3 cellular contexts compared by ENCODE assay signal in genomic region chr1:173900427-173900826, GRCh38.
TF ChIP-seq lines count a peak whose summit lies in the region.

No MANE protein-coding gene starts in this region.

TF ChIP-seq in GM23338, 12 proteins besides CTCF, POLR2A, EP300 and RAD21:
- TF ChIP-seq STAT1 (IDR thresholded peaks at IDR 0.05; ENCODE audit: unreplicated experiment) = no peak

TF ChIP-seq in K562, 482 proteins besides CTCF, POLR2A, EP300 and RAD21:
- TF ChIP-seq BCOR (IDR thresholded peaks at IDR 0.05) = no peak
- no peak for TF ChIP-seq ASH1L (IDR thresholded peaks at IDR 0.05; ENCODE audit: borderline replicate concordance, low read depth, partially characterized antibody)
- no peak for TF ChIP-seq CREB3L1 (IDR thresholded peaks at IDR 0.05; ENCODE audit: borderline replicate concordance, low read depth)
- TF ChIP-seq KDM4B (IDR thresholded peaks at IDR 0.05; ENCODE audit: borderline replicate concordance in 2 of 2, low read depth in 1 of 2) = no peak
- TF ChIP-seq CREB1 (IDR thresholded peaks at IDR 0.05) = no peak
- TF ChIP-seq CREB1 (CRISPR knock-in tag; IDR thresholded peaks at IDR 0.05) = no peak

TF ChIP-seq in HepG2, 621 proteins besides CTCF, POLR2A, EP300 and RAD21:
- TF ChIP-seq KLF15 (CRISPR knock-in tag; IDR thresholded peaks at IDR 0.05; ENCODE audit: borderline replicate concordance) (no peak), RAD51 (IDR thresholded peaks at IDR 0.05; ENCODE audit: borderline replicate concordance) (no peak), ATM (IDR thresholded peaks at IDR 0.05; ENCODE audit: borderline replicate concordance) (no peak), KDM5B (CRISPR knock-in tag; IDR thresholded peaks at IDR 0.05; ENCODE audit: borderline replicate concordance) (no peak), SYNCRIP (IDR thresholded peaks at IDR 0.05; ENCODE audit: insufficient read depth, low read depth, low read length) (no peak), CBX5 (CRISPR knock-in tag; IDR thresholded peaks at IDR 0.05; ENCODE audit: borderline replicate concordance) (no peak), ZNF101 (CRISPR knock-in tag; IDR thresholded peaks at IDR 0.05; ENCODE audit: borderline replicate concordance, low read depth) (no peak), TMF1 (CRISPR knock-in tag; IDR thresholded peaks at IDR 0.05; ENCODE audit: low read depth) (no peak), PBX2 (CRISPR knock-in tag; IDR thresholded peaks at IDR 0.05) (no peak), ZFX (CRISPR knock-in tag; IDR thresholded peaks at IDR 0.05; ENCODE audit: low read depth) (no peak), ZNF10 (CRISPR knock-in tag; IDR thresholded peaks at IDR 0.05; ENCODE audit: borderline replicate concordance, low read depth) (no peak), ARNT (IDR thresholded peaks at IDR 0.05) (no peak), HCFC1 (IDR thresholded peaks at IDR 0.05; ENCODE audit: low read depth, low read length) (no peak), ZNF138 (CRISPR knock-in tag; IDR thresholded peaks at IDR 0.05; ENCODE audit: low read depth) (no peak), KDM1A (CRISPR knock-in tag; IDR thresholded peaks at IDR 0.05) (no peak), ZNF33B (CRISPR knock-in tag; IDR thresholded peaks at IDR 0.05) (no peak), ZNF484 (CRISPR knock-in tag; IDR thresholded peaks at IDR 0.05; ENCODE audit: borderline replicate concordance, low read depth) (no peak), FOXM1 (CRISPR knock-in tag; IDR thresholded peaks at IDR 0.05) (no peak), UBTF (CRISPR knock-in tag; IDR thresholded peaks at IDR 0.05) (no peak)
